In genomic region chr9:109411818-109412352, GRCh38 we compare ENCODE assay signal across 8 cellular contexts.
DNase-seq lines count a peak whose midpoint lies in the region; ATAC-seq, FAIRE-seq and TF ChIP-seq lines count a peak whose summit lies in the region.

No MANE protein-coding gene starts in this region.

- H3K4me3 ChIP-seq in endothelial cell of umbilical vein (replicated peaks in 1 of 3; ENCODE audit: insufficient read depth in 1 of 3, low read depth in 1 of 3, low read length in 3 of 3): no peak overlapping the region

- H3K9ac ChIP-seq in endothelial cell of umbilical vein (replicated peaks; ENCODE audit: extremely low read depth, insufficient read depth, low read length): no peak overlapping the region

- no peaks in the 10 kb centered on the region for H3K9me3 ChIP-seq in endothelial cell of umbilical vein (replicated peaks; ENCODE audit: control insufficient read depth, insufficient read depth, low read length)

- no peaks in the 10 kb centered on the region for H3K36me3 ChIP-seq in endothelial cell of umbilical vein (ENCODE audit: control insufficient read depth in 2 of 2, extremely low read depth in 1 of 2, insufficient read depth in 2 of 2, low read length in 2 of 2)

- H4K20me1 ChIP-seq in endothelial cell of umbilical vein (replicated peaks; ENCODE audit: control insufficient read depth, extremely low read depth, insufficient read depth, low read length): no peaks in the 10 kb centered on the region

- no peaks in the 10 kb centered on the region for H3K4me1 ChIP-seq in endothelial cell of umbilical vein (ENCODE audit: control insufficient read depth, extremely low read depth, insufficient read depth, low read length)

- CTCF ChIA-PET in endothelial cell of umbilical vein (lab: Charles Lee): interaction anchor here (0.9 to 2.3 kb wide), 5 partner anchors 8 to 58 kb away, joined by 3 to 10 read pairs (median 6); no protein-coding TSS in a partner anchor

- dilution Hi-C loops in endothelial cell of umbilical vein (cut with MboI; ENCODE audit: extremely low pct_ligation_motif_present, low sequenced_read_pairs): no loop called here

- POLR2A ChIA-PET in endothelial cell of umbilical vein (lab: Charles Lee): no interaction called here

- BruUV-seq in endothelial cell of umbilical vein (replicated peaks; lab: Mats Ljungman, UMichigan): no TSS peak

- H3K79me2 ChIP-seq in endothelial cell of umbilical vein (ENCODE audit: control insufficient read depth, insufficient read depth, low read length): no peaks in the 10 kb centered on the region

- peak; percentile 36 for ATAC-seq in GM19023 (IDR thresholded peaks at IDR 0.05; ENCODE audit: unreplicated experiment)
- ATAC-seq in HG03139 (IDR thresholded peaks at IDR 0.05; ENCODE audit: unreplicated experiment): peak; percentile 43

- TF ChIP-seq CTCF in D721Med (IDR thresholded peaks at IDR 0.05; ENCODE audit: insufficient read depth, missing control alignments): peak; percentile 46
- peak; percentile 49 to 50 for TF ChIP-seq CTCF in endothelial cell of umbilical vein (IDR thresholded peaks at IDR 0.05; ENCODE audit: extremely low read depth in 1 of 2, insufficient read depth in 1 of 2, low read depth in 1 of 2, low read length in 2 of 2)

- DNase-seq in D721Med (ENCODE audit: insufficient read length, low spot score): no peak
- DNase-seq in RKO (ENCODE audit: low spot score): peak; percentile 51
- no peak for DNase-seq in endothelial cell of umbilical vein (ENCODE audit: low read depth, low spot score)
- peak; percentile 27 for DNase-seq in retina
- no peak for DNase-seq in posterior vena cava (ENCODE audit: low spot score)
- no peak for DNase-seq in NCI-H345 treated with DMSO at 0.1 percent for 48 hours (lab: John Stamatoyannopoulos, UW; ENCODE audit: unreplicated experiment)

- no peak for FAIRE-seq in D721Med (lab: Jason Lieb, UNC)
- FAIRE-seq in endothelial cell of umbilical vein (lab: Jason Lieb, UNC): peak; percentile 18

- no peak overlapping the region for H3K4me2 ChIP-seq in endothelial cell of umbilical vein (ENCODE audit: insufficient read depth, low read length)

- no peak for TF ChIP-seq POLR2A in endothelial cell of umbilical vein (IDR thresholded peaks at IDR 0.05; ENCODE audit: low read depth, low read length)

- H3K27me3 ChIP-seq in endothelial cell of umbilical vein (ENCODE audit: control insufficient read depth in 2 of 2, insufficient read depth in 2 of 2, low read length in 2 of 2): no peaks in the 10 kb centered on the region

- H3K27ac ChIP-seq in endothelial cell of umbilical vein (ENCODE audit: insufficient read depth, low read depth, low read length): no peak overlapping the region

- intact Hi-C loops in endothelial cell of umbilical vein (cut with micrococcal nuclease) (no loop called here), posterior vena cava (cut with DNase I) (loop anchor here in 1 of 2 donors (10.0 kb wide), 1 partner anchor 487 kb away; no protein-coding TSS in a partner anchor)

- H3K9me1 ChIP-seq in endothelial cell of umbilical vein (replicated peaks; ENCODE audit: control insufficient read depth, extremely low read depth, insufficient read depth, low read length): no peaks in the 10 kb centered on the region

- no peak overlapping the region for H2AFZ ChIP-seq in endothelial cell of umbilical vein (ENCODE audit: low read depth, low read length)

TF ChIP-seq in endothelial cell of umbilical vein, 7 proteins besides CTCF, POLR2A, EP300 and RAD21:
- TF ChIP-seq GATA2 (IDR thresholded peaks at IDR 0.05; ENCODE audit: insufficient read depth, insufficient read length, low read depth, low read length) (no peak), MYC (IDR thresholded peaks at IDR 0.05; ENCODE audit: low read depth, low read length) (no peak), JUN (IDR thresholded peaks at IDR 0.05; ENCODE audit: borderline replicate concordance, insufficient read depth, insufficient read length, low read depth) (no peak)
- TF ChIP-seq, protein P1, sequence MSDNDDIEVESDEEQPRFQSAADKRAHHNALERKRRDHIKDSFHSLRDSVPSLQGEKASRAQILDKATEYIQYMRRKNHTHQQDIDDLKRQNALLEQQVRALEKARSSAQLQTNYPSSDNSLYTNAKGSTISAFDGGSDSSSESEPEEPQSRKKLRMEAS (IDR thresholded peaks at IDR 0.05; ENCODE audit: insufficient read depth, insufficient read length): no peak

Comparison
In these comparisons a context has a peak if more than half of its experiments do, and no peak if none do; other contexts are left out.
1. DNase-seq: peak in RKO (single experiment) and retina (single experiment); none in D721Med (single experiment), endothelial cell of umbilical vein (single experiment), posterior vena cava (single experiment) and NCI-H345 treated with DMSO at 0.1 percent for 48 hours (single experiment).